In genomic region chr20:62516345-62516744, GRCh38 we compare ENCODE assay signal across 1 cellular context.
TF ChIP-seq lines count a peak whose summit lies in the region.

No MANE protein-coding gene starts in this region.

TF ChIP-seq in HepG2, 621 proteins besides CTCF, POLR2A, EP300 and RAD21 (continued from another document):
- TF ChIP-seq ZNF687 (CRISPR knock-in tag; IDR thresholded peaks at IDR 0.05) (peak; percentile 59), ZFP36 (IDR thresholded peaks at IDR 0.05; ENCODE audit: borderline replicate concordance, low read depth, low read length, partially characterized antibody) (peak; percentile 50), MAFF (IDR thresholded peaks at IDR 0.05; ENCODE audit: low read depth, low read length) (0 out of 2 replicates have a peak, but pooled peaks have one; percentile 38), PHF21A (CRISPR knock-in tag; IDR thresholded peaks at IDR 0.05) (peak; percentile 12; the same call in 1 of the 2 replicates), ZNF292 (CRISPR knock-in tag; IDR thresholded peaks at IDR 0.05; ENCODE audit: borderline replicate concordance, low read depth) (no peak), SSRP1 (CRISPR knock-in tag; IDR thresholded peaks at IDR 0.05) (no peak), ZFX (CRISPR knock-in tag; IDR thresholded peaks at IDR 0.05; ENCODE audit: low read depth) (peak; percentile 38; the same call in 1 of the 2 replicates), FOXC1 (CRISPR knock-in tag; IDR thresholded peaks at IDR 0.05; ENCODE audit: borderline replicate concordance) (no peak), ZNF710 (CRISPR knock-in tag; IDR thresholded peaks at IDR 0.05; ENCODE audit: borderline replicate concordance) (0 out of 2 replicates have a peak, but pooled peaks have one; percentile 32), YY1 (IDR thresholded peaks at IDR 0.05; ENCODE audit: insufficient read depth, insufficient replicate concordance, low read depth, low read length) (peak; percentile 49), YEATS4 (CRISPR knock-in tag; IDR thresholded peaks at IDR 0.05; ENCODE audit: borderline replicate concordance) (no peak), ZNF788 (CRISPR knock-in tag; IDR thresholded peaks at IDR 0.05; ENCODE audit: borderline replicate concordance) (peak; percentile 29; the same call in 1 of the 2 replicates), SP140L (CRISPR knock-in tag; IDR thresholded peaks at IDR 0.05; ENCODE audit: borderline replicate concordance) (no peak), MTF2 (CRISPR knock-in tag; IDR thresholded peaks at IDR 0.05; ENCODE audit: borderline replicate concordance) (peak; percentile 90; the same call in 1 of the 2 replicates), ZNF451 (CRISPR knock-in tag; IDR thresholded peaks at IDR 0.05) (peak; percentile 64; the same call in 1 of the 2 replicates), HOXA3 (CRISPR knock-in tag; IDR thresholded peaks at IDR 0.05) (peak; percentile 16; the same call in 1 of the 2 replicates)
